Comparison of ENCODE assay signal across 25 cellular contexts in the genomic region with DNA sequence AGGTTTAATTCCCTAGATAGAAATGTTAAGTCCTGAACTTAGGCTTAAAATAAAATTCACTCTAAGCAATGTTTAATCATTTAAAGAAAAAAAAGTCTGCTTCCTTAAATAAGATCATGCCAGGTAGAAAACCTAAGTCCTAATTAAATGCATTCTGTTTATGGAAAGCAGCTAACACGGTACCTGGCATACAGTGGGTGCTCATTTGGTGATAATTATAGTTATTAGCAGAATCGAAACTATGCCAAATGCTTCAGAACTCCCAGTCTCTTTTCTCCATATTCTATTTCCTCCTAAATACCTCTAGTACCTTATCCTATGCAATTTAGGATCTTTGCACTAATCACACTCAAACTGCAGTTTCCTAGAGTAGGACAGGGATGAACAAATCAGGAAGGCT.
"Had no signal": no experiment of that assay in that cellular context is flagged by ENCODE, and none has a peak within 500 bp of the region (broad histone marks: within the 10 kb centered on the region; RNA-seq: fewer than 3 reads in every experiment).

No MANE protein-coding gene starts in this region.

- H3K9me3 ChIP-seq: ascending aorta, body of pancreas had no signal

- H3K27ac ChIP-seq: ascending aorta, body of pancreas had no signal

- DNase-seq: activated CD4-positive, alpha-beta T cell treated with anti-CD3 and anti-CD28 coated beads, Interleukin-2, amount 10 ng/mL, durations not matched to agents 24 days and 14 days; activated CD4-positive, alpha-beta T cell treated with anti-CD3 and anti-CD28 coated beads, Interleukin-2, amount 50 U/mL, for 48 hours; activated CD4-positive, CD25-positive, alpha-beta regulatory T cell treated with anti-CD3 and anti-CD28 coated beads, Interleukin-2, amount 50 U/mL, for 72 hours; activated CD8-positive, alpha-beta memory T cell treated with anti-CD3 and anti-CD28 coated beads, Interleukin-2, amount 10 ng/mL, durations not matched to agents 7 days and 5 days; activated effector memory CD4-positive, alpha-beta T cell treated with Interleukin-2 at 50 U/mL for 16 hours; activated naive CD4-positive, alpha-beta T cell; activated T-cell treated with anti-CD3 and anti-CD28 coated beads, Interleukin-2, amount 50 U/mL, for 24 hours; body of pancreas; central memory CD4-positive, alpha-beta T cell; Karpas-422; MM.1S; NCI-H1694; NCI-H2029 treated with DMSO at 0.1 percent for 48 hours; NCI-H2171 treated with DMSO at 0.1 percent for 48 hours; NCI-H226; NCI-H526; NCI-H82; PC-3; SHP77; T-helper 17 cell; T-helper 9 cell had no signal

- H3K27me3 ChIP-seq: ascending aorta, body of pancreas had no signal

- H3K4me3 ChIP-seq: ascending aorta, body of pancreas, K562 had no signal

- FAIRE-seq: bronchial epithelial cell, K562, RCC 7860 had no signal

- H3K36me3 ChIP-seq: ascending aorta had no signal

- H3K4me1 ChIP-seq: ascending aorta, body of pancreas had no signal
